12 cellular contexts compared by ENCODE assay signal in genomic region chr17:75774471-75774987, GRCh38. TPM values are rescaled to one million over a fixed set of nuclear protein-coding genes. Genes with fewer than 3 reads are reported as not detected.
DNase-seq lines count a peak whose midpoint lies in the region; ATAC-seq and TF ChIP-seq lines count a peak whose summit lies in the region.
"Had no signal": no experiment of that assay in that cellular context is flagged by ENCODE, and none has a peak within 500 bp of the region (broad histone marks: within the 10 kb centered on the region; RNA-seq: fewer than 3 reads in every experiment).

No MANE protein-coding gene starts in this region.

- no peak overlapping the region for H2BK120ac ChIP-seq in neuronal stem cell (ENCODE audit: low read depth, low read length)

- DNase-seq in CD14-positive monocyte (ENCODE audit: low spot score) (peak; percentile 45), ELF-1 (ENCODE audit: low read depth, low spot score) (peak; percentile 41), body of pancreas (peak in 3 of 4 donors; percentile 29 to 52 (median 44)), neuronal stem cell (ENCODE audit: low spot score) (no peak), colonic mucosa (no peak), hypothalamus (lab: John Stamatoyannopoulos, UW) (no peak)
- DNase-seq: GM23248, NCI-H226, T-helper 9 cell had no signal

- no peak overlapping the region for H3K14ac ChIP-seq in neuronal stem cell (ENCODE audit: low read length)

- H3K9ac ChIP-seq in neuronal stem cell (ENCODE audit: low read depth, low read length, poor library complexity) (no peak overlapping the region), colonic mucosa (ENCODE audit: low read depth in 2 of 2, low read length in 2 of 2) (peak overlapping the region in 1 of 2 donors; percentile 19)
- H3K9ac ChIP-seq: GM23248 had no signal

- H3K4me2 ChIP-seq in neuronal stem cell (ENCODE audit: insufficient read depth, low read length, poor library complexity, severe bottlenecking), result no peak overlapping the region

- no peak overlapping the region for H4K8ac ChIP-seq in neuronal stem cell (ENCODE audit: low read depth, low read length)

- intact Hi-C loops in CD14-positive monocyte (cut with micrococcal nuclease) (loop anchor here in 1 of 2 donors (10.0 kb wide), 1 partner anchor 490 kb away; the partner anchor contains the start of gene UBALD2), body of pancreas (cut with DNase I) (no loop called here), colonic mucosa (cut with DNase I) (no loop called here)

- peaks cover 2% of the 10 kb centered on the region for H3K79me1 ChIP-seq in neuronal stem cell (ENCODE audit: low read depth, low read length)

- H3K4me1 Mint-ChIP-seq in CD14-positive monocyte, result peaks cover 21% of the 10 kb centered on the region

- peaks cover 0 to under 1% (median under 1%) of the 10 kb centered on the region in 3 donors for H3K27me3 Mint-ChIP-seq in CD14-positive monocyte (ENCODE audit: low read depth in 3 of 3)

- peak in 1 of 3 donors; percentile 29 for TF ChIP-seq POLR2A in body of pancreas (IDR thresholded peaks at IDR 0.05)

- H3K18ac ChIP-seq in neuronal stem cell (ENCODE audit: low read length), result no peak overlapping the region

- no peak overlapping the region for H4K91ac ChIP-seq in neuronal stem cell (ENCODE audit: low read depth, low read length, poor library complexity)

- H3K9me3 ChIP-seq in body of pancreas (no peaks in the 10 kb centered on the region), neuronal stem cell (replicated peaks in 1 of 2; ENCODE audit: control insufficient read depth in 2 of 2, insufficient read depth in 1 of 2, low read depth in 1 of 2, low read length in 2 of 2) (no peaks in the 10 kb centered on the region), colonic mucosa (no peaks in the 10 kb centered on the region)
- H3K9me3 ChIP-seq: suprapubic skin had no signal

- ATAC-seq in body of pancreas (no peak), HG02623 (IDR thresholded peaks at IDR 0.05; ENCODE audit: unreplicated experiment) (no peak), GM21367 (IDR thresholded peaks at IDR 0.05; ENCODE audit: unreplicated experiment) (no peak)

- peak overlapping the region in 5 of 7 donors; percentile 42 to 87 (median 54) for H3K27ac Mint-ChIP-seq in CD14-positive monocyte

- H2BK15ac ChIP-seq in neuronal stem cell (ENCODE audit: low read length), result no peak overlapping the region

- no peak overlapping the region for H3K4ac ChIP-seq in neuronal stem cell (ENCODE audit: low read length)

- no peak overlapping the region for H2BK12ac ChIP-seq in neuronal stem cell (ENCODE audit: low read length)

- H3K4me1 ChIP-seq in body of pancreas, result peaks cover 44% of the 10 kb centered on the region
- peaks cover 2 to 10% of the 10 kb centered on the region in 2 donors for H3K4me1 ChIP-seq in neuronal stem cell (ENCODE audit: control insufficient read depth in 2 of 2, insufficient read depth in 1 of 2, low read depth in 1 of 2, low read length in 2 of 2)
- H3K4me1 ChIP-seq in colonic mucosa, result peaks cover 14% of the 10 kb centered on the region

- H3K36me3 ChIP-seq in body of pancreas (replicated peaks in 1 of 2; ENCODE audit: insufficient read depth in 1 of 2, low read depth in 2 of 2) (peaks cover 7 to 12% of the 10 kb centered on the region in 2 donors), neuronal stem cell (replicated peaks in 1 of 2; ENCODE audit: control insufficient read depth in 2 of 2, insufficient read depth in 2 of 2, low read length in 2 of 2) (peaks cover 12 to 44% of the 10 kb centered on the region in 2 donors), colonic mucosa (no peaks in the 10 kb centered on the region)

- H2AK5ac ChIP-seq in neuronal stem cell (ENCODE audit: low read depth, low read length), result no peak overlapping the region

- peaks cover 0 to 8% (median 0%) of the 10 kb centered on the region in 7 donors for H3K9me3 Mint-ChIP-seq in CD14-positive monocyte

- H3K23ac ChIP-seq in neuronal stem cell (ENCODE audit: low read depth, low read length, poor library complexity), result peak overlapping the region; percentile 29

- no peak for TF ChIP-seq CTCF in CD14-positive monocyte (IDR thresholded peaks at IDR 0.05)
- no peak for TF ChIP-seq CTCF in body of pancreas (IDR thresholded peaks at IDR 0.05)
- TF ChIP-seq CTCF in colonic mucosa (IDR thresholded peaks at IDR 0.05), result no peak

- H3K27me3 ChIP-seq in body of pancreas (no peaks in the 10 kb centered on the region), neuronal stem cell (ENCODE audit: control insufficient read depth in 3 of 3, insufficient read depth in 3 of 3, low read depth in 1 of 3, low read length in 3 of 3) (no peaks in the 10 kb centered on the region), colonic mucosa (no peaks in the 10 kb centered on the region)
- H3K27me3 ChIP-seq: suprapubic skin had no signal

- H3K36me3 Mint-ChIP-seq in CD14-positive monocyte, result peaks cover 25 to 49% of the 10 kb centered on the region in 2 donors

- H3K4me3 Mint-ChIP-seq in CD14-positive monocyte, result peak overlapping the region in 1 of 2 donors; percentile 99

- H3K4me3 ChIP-seq in body of pancreas, result no peak overlapping the region
- no peak overlapping the region for H3K4me3 ChIP-seq in neuronal stem cell (ENCODE audit: low read length in 2 of 2)
- H3K4me3 ChIP-seq in colonic mucosa, result no peak overlapping the region
- H3K4me3 ChIP-seq: GM23248, suprapubic skin had no signal

- H3K27ac ChIP-seq in body of pancreas (peak overlapping the region in 1 of 4 donors; percentile 29), neuronal stem cell (replicated peaks; ENCODE audit: low read length) (no peak overlapping the region), colonic mucosa (no peak overlapping the region)
- H3K27ac ChIP-seq: GM23248 had no signal

- no peak overlapping the region for H2BK5ac ChIP-seq in neuronal stem cell (ENCODE audit: low read length)

- H2AFZ ChIP-seq in neuronal stem cell (ENCODE audit: low read length), result no peak overlapping the region
- H2AFZ ChIP-seq: GM23248 had no signal

- 90 to 95% methylated on average over 3 to 4 of the region's 4 CpGs for WGBS in body of pancreas, 2 donors
- no CpG with 5 or more reads among the region's 4 CpGs for WGBS in neuronal stem cell (ENCODE audit: extremely low coverage in 2 of 2, insufficient read length in 2 of 2, insufficient replicate concordance in 1 of 2), 2 donors

RNA-seq across cellular contexts. Expression of gene GALK1, which starts 9.5 kb away (rescaled TPM):
- polyA plus RNA-seq in CD14-positive monocyte, result 100 to 1,000 TPM in 1 of 2 donors, 10 to 100 TPM in 1; 84.3 to 108 TPM
- total RNA-seq in body of pancreas (10 to 100 TPM; 27.4 to 27.5 TPM), colonic mucosa (10 to 100 TPM; 21.3 to 23.6 TPM)
- polyA plus RNA-seq in neuronal stem cell (2013, experiment 1 of 2), result 20.1 TPM
- 18.5 TPM for polyA plus RNA-seq in neuronal stem cell (2013, experiment 2 of 2)

RNA-seq across cellular contexts. Expression of gene UNK, which starts 10.1 kb away (rescaled TPM):
- polyA plus RNA-seq in CD14-positive monocyte, result 1 to 10 TPM; 6.3 to 7.8 TPM
- 10 to 100 TPM; 18.4 to 59.7 TPM for total RNA-seq in body of pancreas
- polyA plus RNA-seq in neuronal stem cell (2013, experiment 1 of 2), result 25.1 TPM
- 26.8 TPM for polyA plus RNA-seq in neuronal stem cell (2013, experiment 2 of 2)
- total RNA-seq in colonic mucosa, result 10 to 100 TPM; 18.4 to 26.0 TPM

RNA-seq across cellular contexts. Expression of gene ITGB4, which starts 53.3 kb away (rescaled TPM):
- under 1 TPM in 1 of 2 donors, not detected in 1; 0.82 TPM for polyA plus RNA-seq in CD14-positive monocyte
- total RNA-seq in body of pancreas (10 to 100 TPM; 25.1 to 33.7 TPM), colonic mucosa (100 to 1,000 TPM; 267 to 272 TPM)
- 1.5 TPM for polyA plus RNA-seq in neuronal stem cell (2013, experiment 1 of 2)
- polyA plus RNA-seq in neuronal stem cell (2013, experiment 2 of 2), result 2.0 TPM

Comparison
In these comparisons a context has a peak if more than half of its experiments do, and no peak if none do; other contexts are left out.
1. DNase-seq: peak in CD14-positive monocyte (single experiment), ELF-1 (single experiment) and body of pancreas (3 of 4); none in neuronal stem cell (single experiment), colonic mucosa (single experiment) and hypothalamus (0 of 51).
2. RNA of gene ITGB4, which starts 53.3 kb away (total RNA-seq): 267 to 272 TPM in colonic mucosa; 25.1 to 33.7 TPM in body of pancreas; every median in the first group is over 4 times any median in the second.